In genomic region chr7:100516135-100516812, GRCh38 we compare ENCODE assay signal across 8 cellular contexts. TPM values are rescaled to one million over a fixed set of nuclear protein-coding genes. Genes with fewer than 3 reads are reported as not detected.
DNase-seq lines count a peak whose midpoint lies in the region; ATAC-seq and TF ChIP-seq lines count a peak whose summit lies in the region.

No MANE protein-coding gene starts in this region.

- peak; percentile 42 for DNase-seq in NCI-H82 (lab: John Stamatoyannopoulos, UW)
- no peak for DNase-seq in activated naive CD4-positive, alpha-beta T cell treated with anti-CD3 and anti-CD28 coated beads, Interleukin-2, amount 50 U/mL, for 72 hours (ENCODE audit: low spot score in 2 of 2)
- peak; percentile 31 for DNase-seq in kidney epithelial cell (ENCODE audit: low read depth)
- DNase-seq in mesenteric fat pad (ENCODE audit: low spot score), result no peak
- DNase-seq in DMS79 treated with DMSO at 0.1 percent for 48 hours (lab: John Stamatoyannopoulos, UW), result no peak
- DNase-seq in CD1c-positive myeloid dendritic cell (ENCODE audit: extremely low spot score), result no peak

- no peaks in the 10 kb centered on the region for H3K27me3 ChIP-seq in kidney epithelial cell (ENCODE audit: control insufficient read depth, insufficient read depth, low read length)

- H3K9me3 Mint-ChIP-seq in activated naive CD4-positive, alpha-beta T cell treated with anti-CD3 and anti-CD28 coated beads, Interleukin-2, amount 50 U/mL, for 72 hours, result no peaks in the 10 kb centered on the region

- no peaks in the 10 kb centered on the region for H3K36me3 ChIP-seq in kidney epithelial cell (ENCODE audit: control insufficient read depth, insufficient read depth, low read length)

- H3K36me3 Mint-ChIP-seq in activated naive CD4-positive, alpha-beta T cell treated with anti-CD3 and anti-CD28 coated beads, Interleukin-2, amount 50 U/mL, for 72 hours, result no peaks in the 10 kb centered on the region

- H3K4me3 ChIP-seq in kidney epithelial cell (ENCODE audit: low read depth, low read length), result no peak overlapping the region

- ATAC-seq in GM18498 (IDR thresholded peaks at IDR 0.05; ENCODE audit: unreplicated experiment) (peak; percentile 69), GM19328 (IDR thresholded peaks at IDR 0.05; ENCODE audit: unreplicated experiment) (no peak)
- ATAC-seq in activated naive CD4-positive, alpha-beta T cell treated with anti-CD3 and anti-CD28 coated beads, Interleukin-2, amount 50 U/mL, for 72 hours, result peak; percentile 59 to 84

- TF ChIP-seq CTCF in kidney epithelial cell (IDR thresholded peaks at IDR 0.05; ENCODE audit: insufficient read depth, low read length, poor library complexity, severe bottlenecking), result no peak

- peak overlapping the region in 1 of 2 donors; percentile 72 for H3K27ac Mint-ChIP-seq in activated naive CD4-positive, alpha-beta T cell treated with anti-CD3 and anti-CD28 coated beads, Interleukin-2, amount 50 U/mL, for 72 hours

RNA-seq across cellular contexts. Expression of gene AGFG2, which starts 22.7 kb away (rescaled TPM):
- 10 to 100 TPM; 47.3 to 59.9 TPM for total RNA-seq in activated naive CD4-positive, alpha-beta T cell treated with anti-CD3 and anti-CD28 coated beads, Interleukin-2, amount 50 U/mL, for 72 hours
- total RNA-seq in kidney epithelial cell (4.0 and 8.6 TPM in 2 replicates), mesenteric fat pad (14.1 TPM)

RNA-seq across cellular contexts. Expression of gene NYAP1, which starts 32.5 kb away (rescaled TPM):
- total RNA-seq in activated naive CD4-positive, alpha-beta T cell treated with anti-CD3 and anti-CD28 coated beads, Interleukin-2, amount 50 U/mL, for 72 hours, result 1 to 10 TPM in 1 of 2 donors, under 1 TPM in 1; 0.89 to 1.0 TPM
- total RNA-seq in kidney epithelial cell (0.14 and 0.46 TPM in 2 replicates), mesenteric fat pad (1.2 TPM)

RNA-seq across cellular contexts. Expression of gene TSC22D4, which starts 37.3 kb away (rescaled TPM):
- total RNA-seq in activated naive CD4-positive, alpha-beta T cell treated with anti-CD3 and anti-CD28 coated beads, Interleukin-2, amount 50 U/mL, for 72 hours, result 10 to 100 TPM; 96.2 to 99.9 TPM
- total RNA-seq in kidney epithelial cell, result 41.6 and 45.3 TPM in 2 replicates
- total RNA-seq in mesenteric fat pad, result 42.4 TPM

RNA-seq across cellular contexts. Expression of gene SPACDR, which starts 52.2 kb away (rescaled TPM):
- total RNA-seq in activated naive CD4-positive, alpha-beta T cell treated with anti-CD3 and anti-CD28 coated beads, Interleukin-2, amount 50 U/mL, for 72 hours, result 1 to 10 TPM; 7.7 to 9.9 TPM
- not detected in 2 replicates for total RNA-seq in kidney epithelial cell
- 0.96 TPM for total RNA-seq in mesenteric fat pad

RNA-seq across cellular contexts. Expression of gene SAP25, which starts 57.4 kb away (rescaled TPM):
- 10 to 100 TPM; 10.6 to 26.0 TPM for total RNA-seq in activated naive CD4-positive, alpha-beta T cell treated with anti-CD3 and anti-CD28 coated beads, Interleukin-2, amount 50 U/mL, for 72 hours
- total RNA-seq in kidney epithelial cell (0.62 TPM in 1 of 2 replicates, not detected in the other), mesenteric fat pad (2.3 TPM)

Comparison
In these comparisons a context has a peak if more than half of its experiments do, and no peak if none do; other contexts are left out.
1. DNase-seq: peak in NCI-H82 (single experiment) and kidney epithelial cell (single experiment); none in activated naive CD4-positive, alpha-beta T cell treated with anti-CD3 and anti-CD28 coated beads, Interleukin-2, amount 50 U/mL, for 72 hours (0 of 2), mesenteric fat pad (single experiment), DMS79 treated with DMSO at 0.1 percent for 48 hours (single experiment) and CD1c-positive myeloid dendritic cell (single experiment).